Comparison of ENCODE assay signal across 8 cellular contexts in genomic region chr17:29617481-29618271, GRCh38. TPM values are rescaled to one million over a fixed set of nuclear protein-coding genes. Genes with fewer than 3 reads are reported as not detected.
DNase-seq lines count a peak whose midpoint lies in the region; ATAC-seq and TF ChIP-seq lines count a peak whose summit lies in the region.

No MANE protein-coding gene starts in this region.

- peak overlapping the region; percentile 78 for H3K27ac Mint-ChIP-seq in dendritic cell treated with granulocyte-macrophage colony-stimulating factor and Interleukin-4, amounts not matched to agents 40 ng/mL and 50 ng/mL, for 4 days

- H3K36me3 ChIP-seq in ACC112 (ENCODE audit: insufficient read depth, low read length) (no peaks in the 10 kb centered on the region), right lobe of liver (no peaks in the 10 kb centered on the region), WERI-Rb-1 (peaks cover 3% of the 10 kb centered on the region)

- ATAC-seq in right lobe of liver = peak; percentile 73 to 81 (median 76)

- peak; percentile 66 for DNase-seq in NCI-H1694 treated with DMSO at 0.1 percent for 48 hours (lab: John Stamatoyannopoulos, UW)
- DNase-seq in activated CD4-positive, alpha-beta T cell treated with anti-CD3 and anti-CD28 coated beads, Interleukin-2, amount 50 U/mL, for 1 hour = peak; percentile 89
- DNase-seq in right lobe of liver = peak; percentile 88 to 92 (median 91)
- DNase-seq in stimulated activated CD4-positive, alpha-beta T cell treated with anti-CD3 and anti-CD28 coated beads, Interleukin-4, amount 100 ng/mL, for 48 hours (ENCODE audit: low read depth in 2 of 2) = peak; percentile 82 to 83
- no peak for DNase-seq in WERI-Rb-1

- H3K9me3 ChIP-seq in right lobe of liver (no peaks in the 10 kb centered on the region), WERI-Rb-1 (ENCODE audit: severe bottlenecking) (no peaks in the 10 kb centered on the region)

- H3K27me3 Mint-ChIP-seq in dendritic cell treated with granulocyte-macrophage colony-stimulating factor and Interleukin-4, amounts not matched to agents 40 ng/mL and 50 ng/mL, for 4 days = peaks cover 88% of the 10 kb centered on the region

- H3K4me1 Mint-ChIP-seq in dendritic cell treated with granulocyte-macrophage colony-stimulating factor and Interleukin-4, amounts not matched to agents 40 ng/mL and 50 ng/mL, for 4 days (ENCODE audit: low read depth) = peaks cover 58% of the 10 kb centered on the region

- no peaks in the 10 kb centered on the region for H3K36me3 Mint-ChIP-seq in dendritic cell treated with granulocyte-macrophage colony-stimulating factor and Interleukin-4, amounts not matched to agents 40 ng/mL and 50 ng/mL, for 4 days (ENCODE audit: low read depth)

- peaks cover 13% of the 10 kb centered on the region for H3K27me3 ChIP-seq in ACC112 (ENCODE audit: insufficient read depth, low read length)
- H3K27me3 ChIP-seq in right lobe of liver = peaks cover 0 to 16% of the 10 kb centered on the region in 2 donors
- H3K27me3 ChIP-seq in WERI-Rb-1 (ENCODE audit: insufficient read depth, low read depth, severe bottlenecking) = peaks cover 6% of the 10 kb centered on the region

- H2AFZ ChIP-seq in ACC112 (ENCODE audit: low read length, unreplicated experiment) = no peak overlapping the region

- TF ChIP-seq POLR2A in GM19099 (IDR thresholded peaks at IDR 0.05; ENCODE audit: extremely low read depth, insufficient read length, low read depth) (peak; percentile 31), right lobe of liver (IDR thresholded peaks at IDR 0.05) (no peak)

- H3K79me2 ChIP-seq in ACC112 (ENCODE audit: control insufficient read depth, insufficient read depth, low read length, unreplicated experiment) = no peaks in the 10 kb centered on the region

- peak; percentile 73 to 95 (median 91) for TF ChIP-seq CTCF in right lobe of liver (IDR thresholded peaks at IDR 0.05)
- TF ChIP-seq CTCF in WERI-Rb-1 (IDR thresholded peaks at IDR 0.05; ENCODE audit: low read depth, low read length) = no peak

- H3K27ac ChIP-seq in ACC112 (ENCODE audit: low read depth, low read length) (no peak overlapping the region), right lobe of liver (peak overlapping the region in 1 of 3 donors; percentile 24), WERI-Rb-1 (no peak overlapping the region)

- H3K4me3 Mint-ChIP-seq in dendritic cell treated with granulocyte-macrophage colony-stimulating factor and Interleukin-4, amounts not matched to agents 40 ng/mL and 50 ng/mL, for 4 days = peak overlapping the region; percentile 61

- peak overlapping the region; percentile 48 for H3K4me3 ChIP-seq in ACC112 (ENCODE audit: low read depth, low read length)
- peak overlapping the region; percentile 36 to 56 (median 40) for H3K4me3 ChIP-seq in right lobe of liver
- H3K4me3 ChIP-seq in WERI-Rb-1 (ENCODE audit: low read depth, low read length) = no peak overlapping the region

- H3K4me1 ChIP-seq in ACC112 (ENCODE audit: control insufficient read depth, insufficient read depth, low read length, unreplicated experiment) (peaks cover 21% of the 10 kb centered on the region), right lobe of liver (peaks cover 0 to 46% (median 17%) of the 10 kb centered on the region in 4 donors)

- H3K9me3 Mint-ChIP-seq in dendritic cell treated with granulocyte-macrophage colony-stimulating factor and Interleukin-4, amounts not matched to agents 40 ng/mL and 50 ng/mL, for 4 days = no peaks in the 10 kb centered on the region

- WGBS in right lobe of liver (ENCODE audit: insufficient coverage, low coverage, low lambda C conversion rate, missing lambda C conversion rate) = 1% methylated on average over 20 of the region's 68 CpGs

- intact Hi-C loops in dendritic cell treated with granulocyte-macrophage colony-stimulating factor and Interleukin-4, amounts not matched to agents 40 ng/mL and 50 ng/mL, for 4 days (cut with micrococcal nuclease) = loop anchor here (10.0 kb wide), 1 partner anchor 53 kb away; the partner anchor contains the start of genes ABHD15 and TP53I13
- intact Hi-C loops in right lobe of liver (cut with DNase I) = no loop called here

RNA-seq across cellular contexts. Expression of gene CORO6, which starts 5.0 kb away (rescaled TPM):
- total RNA-seq in right lobe of liver = 1 to 10 TPM in 2 of 6 experiments, under 1 TPM in 4; 0.37 to 5.1 (median 0.81) TPM

RNA-seq across cellular contexts. Expression of gene ANKRD13B, which starts 24.7 kb away (rescaled TPM):
- total RNA-seq in right lobe of liver = 1 to 10 TPM in 1 of 6 experiments, under 1 TPM in 5; 0.37 to 1.6 (median 0.88) TPM

RNA-seq across cellular contexts. Expression of gene GIT1, which starts 28.2 kb away (rescaled TPM):
- total RNA-seq in right lobe of liver = 10 to 100 TPM in 2 of 6 experiments, 1 to 10 TPM in 4; 7.1 to 15.9 (median 8.7) TPM

RNA-seq across cellular contexts. Expression of gene TP53I13, which starts 49.2 kb away (rescaled TPM):
- 10 to 100 TPM; 16.8 to 52.4 (median 38.4) TPM for total RNA-seq in right lobe of liver

RNA-seq across cellular contexts. Expression of gene ABHD15, which starts 50.8 kb away (rescaled TPM):
- total RNA-seq in right lobe of liver = 10 to 100 TPM in 5 of 6 experiments, 1 to 10 TPM in 1; 7.8 to 27.1 (median 13.7) TPM
